23 cellular contexts compared by ENCODE assay signal in genomic region chr2:217219141-217219505, GRCh38.
"Had no signal": no experiment of that assay in that cellular context is flagged by ENCODE, and none has a peak within 500 bp of the region (broad histone marks: within the 10 kb centered on the region; RNA-seq: fewer than 3 reads in every experiment).

No MANE protein-coding gene starts in this region.

- DNase-seq: activated naive CD4-positive, alpha-beta T cell; activated naive CD8-positive, alpha-beta T cell treated with anti-CD3 and anti-CD28 coated beads for 36 hours; activated T-cell treated with anti-CD3 and anti-CD28 coated beads for 4 hours; amniotic stem cell; body of pancreas; caudate nucleus; effector memory CD8-positive, alpha-beta T cell; esophagus squamous epithelium; left cardiac atrium; lower lobe of right lung; natural killer cell; pancreas; right lobe of liver; small intestine; stimulated activated CD4-positive, alpha-beta T cell treated with anti-CD3 and anti-CD28 coated beads, Interleukin-4, amount 100 ng/mL, for 24 hours; T-helper 9 cell; testis had no signal

- H3K27me3 ChIP-seq: body of pancreas, hepatocyte, pancreas, right lobe of liver, testis had no signal

- H3K4me3 ChIP-seq: body of pancreas, esophagus squamous epithelium, hepatocyte, lower lobe of right lung, pancreas, right lobe of liver, testis had no signal

- H3K4me3 Mint-ChIP-seq: activated naive CD8-positive, alpha-beta T cell treated with anti-CD3 and anti-CD28 coated beads for 36 hours; activated T-helper 1 cell treated with anti-CD3 and anti-CD28 coated beads, Interleukin-12 subunit alpha, Interleukin-12 subunit beta, Interleukin-2, Interleukin-4 antibody, amounts not matched to agents 30 ng/mL and 10 ng/mL and 1 ng/mL, durations not matched to agents 14 hours and 24 hours and 36 hours; effector memory CD8-positive, alpha-beta T cell; natural killer cell; stimulated activated memory B cell treated with anti-CD40 and anti-IgM and Interleukin-4, amounts not matched to agents 10 μg/mL and 1 μg/mL and 100 μg/mL, for 72 hours; type B pancreatic cell had no signal

- H3K9me3 Mint-ChIP-seq: effector memory CD8-positive, alpha-beta T cell; natural killer cell had no signal

- ATAC-seq: activated CD4-positive, CD25-positive, alpha-beta regulatory T cell treated with anti-CD3 and anti-CD28 coated beads, Interleukin-2, amount 50 U/mL, for 24 hours; body of pancreas; effector memory CD8-positive, alpha-beta T cell; right lobe of liver had no signal

- H3K79me2 ChIP-seq: hepatocyte had no signal

- H3K4me2 ChIP-seq: hepatocyte had no signal

- H2AFZ ChIP-seq: hepatocyte had no signal

- H3K27me3 Mint-ChIP-seq: effector memory CD8-positive, alpha-beta T cell had no signal

- H3K36me3 ChIP-seq: esophagus squamous epithelium, lower lobe of right lung, pancreas, right lobe of liver had no signal

- H3K9me3 ChIP-seq: body of pancreas, esophagus squamous epithelium, lower lobe of right lung, pancreas, right lobe of liver, testis had no signal

- H3K27ac Mint-ChIP-seq: activated naive CD8-positive, alpha-beta T cell treated with anti-CD3 and anti-CD28 coated beads for 36 hours; activated T-helper 1 cell treated with anti-CD3 and anti-CD28 coated beads, Interleukin-12 subunit alpha, Interleukin-12 subunit beta, Interleukin-2, Interleukin-4 antibody, amounts not matched to agents 30 ng/mL and 10 ng/mL and 1 ng/mL, durations not matched to agents 14 hours and 24 hours and 36 hours; effector memory CD8-positive, alpha-beta T cell; natural killer cell; stimulated activated memory B cell treated with anti-CD40 and anti-IgM and Interleukin-4, amounts not matched to agents 10 μg/mL and 1 μg/mL and 100 μg/mL, for 72 hours; type B pancreatic cell had no signal

- H3K4me1 ChIP-seq: body of pancreas, pancreas, right lobe of liver had no signal

- H3K36me3 Mint-ChIP-seq: natural killer cell; stimulated activated memory B cell treated with anti-CD40 and anti-IgM and Interleukin-4, amounts not matched to agents 10 μg/mL and 1 μg/mL and 100 μg/mL, for 72 hours had no signal

- H3K27ac ChIP-seq: body of pancreas, esophagus squamous epithelium, hepatocyte, lower lobe of right lung, pancreas, right lobe of liver, testis had no signal

- FAIRE-seq: islet of Langerhans, pancreas, small intestine had no signal
